ENCODE assay signal across 28 cellular contexts in genomic region chrX:41900321-41900720, GRCh38.
"Had no signal": no experiment of that assay in that cellular context is flagged by ENCODE, and none has a peak within 500 bp of the region (broad histone marks: within the 10 kb centered on the region; RNA-seq: fewer than 3 reads in every experiment).

No MANE protein-coding gene starts in this region.

- H3K27ac ChIP-seq: ascending aorta, brain microvascular endothelial cell, esophagus muscularis mucosa, foreskin keratinocyte, gastrocnemius medialis, heart left ventricle had no signal

- H3K9me3 ChIP-seq: esophagus muscularis mucosa had no signal

- H3K4me1 ChIP-seq: ascending aorta, foreskin keratinocyte, gastrocnemius medialis, heart left ventricle had no signal

- H3K36me3 ChIP-seq: ascending aorta, brain microvascular endothelial cell, esophagus muscularis mucosa, gastrocnemius medialis, heart left ventricle had no signal

- H3K4me3 ChIP-seq: ascending aorta, esophagus muscularis mucosa, gastrocnemius medialis, heart left ventricle had no signal

- H3K27me3 ChIP-seq: ascending aorta, brain microvascular endothelial cell, esophagus muscularis mucosa, foreskin keratinocyte, gastrocnemius medialis, heart left ventricle had no signal

- FAIRE-seq: bronchial epithelial cell had no signal

- DNase-seq: activated CD4-positive, alpha-beta memory T cell treated with anti-CD3 and anti-CD28 coated beads, Interleukin-2, amount 10 ng/mL, durations not matched to agents 7 days and 5 days; activated CD4-positive, alpha-beta T cell treated with anti-CD3 and anti-CD28 coated beads for 1 hour; activated CD4-positive, alpha-beta T cell treated with anti-CD3 and anti-CD28 coated beads for 4 hours; activated CD4-positive, alpha-beta T cell treated with anti-CD3 and anti-CD28 coated beads, Interleukin-2, amount 10 ng/mL, durations not matched to agents 7 days and 5 days; activated CD4-positive, alpha-beta T cell treated with anti-CD3 and anti-CD28 coated beads, Interleukin-2, amount 50 U/mL, for 4 hours; activated CD4-positive, CD25-positive, alpha-beta regulatory T cell; activated CD8-positive, alpha-beta memory T cell treated with anti-CD3 and anti-CD28 coated beads, Interleukin-2, amount 50 U/mL, for 48 hours; activated gamma-delta T cell; activated naive CD4-positive, alpha-beta T cell; activated naive CD4-positive, alpha-beta T cell treated with anti-CD3 and anti-CD28 coated beads, Interleukin-2, amount 10 ng/mL, durations not matched to agents 7 days and 5 days; activated naive CD8-positive, alpha-beta T cell treated with anti-CD3 and anti-CD28 coated beads, Interleukin-2, amount 10 ng/mL, durations not matched to agents 7 days and 5 days; activated T-cell treated with anti-CD3 and anti-CD28 coated beads for 4 hours; activated T-cell treated with anti-CD3 and anti-CD28 coated beads, Interleukin-2, amount 50 U/mL, for 24 hours; activated T-cell treated with anti-CD3 and anti-CD28 coated beads, Interleukin-2, amount 50 U/mL, for 72 hours; brain microvascular endothelial cell; cortex of kidney; dermis blood vessel endothelial cell; effector CD4-positive, alpha-beta T cell; effector memory CD8-positive, alpha-beta T cell; erythroblast; foreskin keratinocyte; gastrocnemius medialis; glutamatergic neuron; heart left ventricle; T-helper 2 cell had no signal
